ENCODE assay signal across 20 cellular contexts in the genomic region with DNA sequence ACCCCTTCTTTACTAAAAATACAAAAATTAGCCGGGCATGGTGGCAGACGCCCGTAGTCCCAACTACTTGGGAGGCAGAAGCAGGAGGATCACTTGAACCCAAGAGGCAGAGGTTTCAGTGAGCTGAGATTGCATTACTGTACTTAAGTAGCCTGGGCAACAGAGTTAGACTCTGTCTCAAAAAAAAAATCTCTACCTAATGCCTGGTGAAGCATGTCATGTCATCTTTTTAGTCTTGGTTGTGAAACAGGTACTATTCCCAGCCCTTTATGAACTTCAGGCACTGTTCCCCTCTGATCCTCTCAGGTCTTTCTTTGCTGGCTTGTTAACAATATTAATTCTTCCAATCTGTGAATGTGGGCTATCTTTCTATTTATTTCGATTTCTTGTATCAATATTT. TPM values are rescaled to one million over a fixed set of nuclear protein-coding genes. Genes with fewer than 3 reads are reported as not detected.
DNase-seq lines count a peak whose midpoint lies in the region; ATAC-seq and TF ChIP-seq lines count a peak whose summit lies in the region.
"Had no signal": no experiment of that assay in that cellular context is flagged by ENCODE, and none has a peak within 500 bp of the region (broad histone marks: within the 10 kb centered on the region; RNA-seq: fewer than 3 reads in every experiment).

No MANE protein-coding gene starts in this region.

- ATAC-seq in GM21529 (IDR thresholded peaks at IDR 0.05; ENCODE audit: unreplicated experiment): peak; percentile 50
- no peak for ATAC-seq in activated naive CD8-positive, alpha-beta T cell treated with anti-CD3 and anti-CD28 coated beads, Interleukin-2, amount 50 U/mL, for 24 hours

- peaks cover 3% of the 10 kb centered on the region for H3K9me3 Mint-ChIP-seq in activated T-cell treated with anti-CD3 and anti-CD28 coated beads, Interleukin-2, amount 50 U/mL, for 24 hours
- H3K9me3 Mint-ChIP-seq in activated naive CD8-positive, alpha-beta T cell treated with anti-CD3 and anti-CD28 coated beads, Interleukin-2, amount 50 U/mL, for 24 hours: peaks cover 6% of the 10 kb centered on the region

- TF ChIP-seq POLR2A in suprapubic skin (IDR thresholded peaks at IDR 0.05): no peak

- H4K8ac ChIP-seq in trophoblast cell (ENCODE audit: low read depth, low read length): no peak overlapping the region

- peaks cover 96% of the 10 kb centered on the region for H3K4me1 Mint-ChIP-seq in activated T-cell treated with anti-CD3 and anti-CD28 coated beads, Interleukin-2, amount 50 U/mL, for 24 hours (ENCODE audit: low read depth)
- H3K4me1 Mint-ChIP-seq in activated naive CD8-positive, alpha-beta T cell treated with anti-CD3 and anti-CD28 coated beads, Interleukin-2, amount 50 U/mL, for 24 hours: peaks cover 97% of the 10 kb centered on the region

- H3K79me2 ChIP-seq in trophoblast cell (ENCODE audit: control insufficient read depth, insufficient read depth, low read length, poor library complexity): peaks cover 18% of the 10 kb centered on the region

- no peak overlapping the region for H3K4me3 Mint-ChIP-seq in activated T-cell treated with anti-CD3 and anti-CD28 coated beads, Interleukin-2, amount 50 U/mL, for 24 hours
- no peak overlapping the region for H3K4me3 Mint-ChIP-seq in activated naive CD8-positive, alpha-beta T cell treated with anti-CD3 and anti-CD28 coated beads, Interleukin-2, amount 50 U/mL, for 24 hours

- no peak overlapping the region for H2AFZ ChIP-seq in trophoblast cell (ENCODE audit: insufficient read depth, low read length, poor library complexity)

- H3K27me3 ChIP-seq in trophoblast cell (ENCODE audit: insufficient read depth, low read length) (no peaks in the 10 kb centered on the region), suprapubic skin (no peaks in the 10 kb centered on the region)
- H3K27me3 ChIP-seq: ascending aorta, heart right ventricle, MG63 had no signal

- H3K27ac ChIP-seq in trophoblast cell (ENCODE audit: low read depth, low read length) (no peak overlapping the region), suprapubic skin (no peak overlapping the region)
- H3K27ac ChIP-seq: coronary artery, heart right ventricle had no signal

- no peak overlapping the region for H4K91ac ChIP-seq in trophoblast cell (ENCODE audit: low read depth, low read length)

- H3K4me3 ChIP-seq in trophoblast cell (ENCODE audit: low read depth, low read length): no peak overlapping the region
- no peak overlapping the region for H3K4me3 ChIP-seq in suprapubic skin
- H3K4me3 ChIP-seq: ascending aorta, coronary artery, heart right ventricle, MG63 had no signal

- H2BK120ac ChIP-seq in trophoblast cell (ENCODE audit: insufficient read depth, low read length, poor library complexity): no peak overlapping the region

- no peak overlapping the region for H4K12ac ChIP-seq in trophoblast cell (ENCODE audit: low read depth, low read length)

- no CpG with 5 or more reads among the region's 4 CpGs for WGBS in trophoblast cell (ENCODE audit: extremely low coverage, insufficient coverage, insufficient read length)
- 91% methylated on average over 4 of the region's 4 CpGs for WGBS in suprapubic skin

- H3K9ac ChIP-seq in trophoblast cell (ENCODE audit: low read length): no peak overlapping the region

- no peak overlapping the region for H3K18ac ChIP-seq in trophoblast cell (ENCODE audit: low read length)

- H3K23ac ChIP-seq in trophoblast cell (ENCODE audit: low read length): no peak overlapping the region

- H3K4me2 ChIP-seq in trophoblast cell (ENCODE audit: low read length): no peak overlapping the region

- no peak for TF ChIP-seq CTCF in suprapubic skin (IDR thresholded peaks at IDR 0.05)

- peak overlapping the region; percentile 87 for H3K27ac Mint-ChIP-seq in activated T-cell treated with anti-CD3 and anti-CD28 coated beads, Interleukin-2, amount 50 U/mL, for 24 hours
- H3K27ac Mint-ChIP-seq in activated naive CD8-positive, alpha-beta T cell treated with anti-CD3 and anti-CD28 coated beads, Interleukin-2, amount 50 U/mL, for 24 hours: peak overlapping the region; percentile 65

- peaks cover 53% of the 10 kb centered on the region for H3K36me3 Mint-ChIP-seq in activated T-cell treated with anti-CD3 and anti-CD28 coated beads, Interleukin-2, amount 50 U/mL, for 24 hours (ENCODE audit: low read depth)
- peaks cover 41% of the 10 kb centered on the region for H3K36me3 Mint-ChIP-seq in activated naive CD8-positive, alpha-beta T cell treated with anti-CD3 and anti-CD28 coated beads, Interleukin-2, amount 50 U/mL, for 24 hours (ENCODE audit: low read depth)

- TF ChIP-seq EP300 in suprapubic skin (IDR thresholded peaks at IDR 0.05): no peak

- peak overlapping the region; percentile 97 for H3K4ac ChIP-seq in trophoblast cell (ENCODE audit: low read depth, low read length)

- H3K79me1 ChIP-seq in trophoblast cell (ENCODE audit: low read length): no peaks in the 10 kb centered on the region

- no peak overlapping the region for H2AK5ac ChIP-seq in trophoblast cell (ENCODE audit: low read length)

- H2BK12ac ChIP-seq in trophoblast cell (ENCODE audit: low read length): no peak overlapping the region

- H3K4me1 ChIP-seq in trophoblast cell (ENCODE audit: control insufficient read depth in 1 of 2, insufficient read depth in 2 of 2, low read length in 2 of 2) (no peaks in the 10 kb centered on the region), suprapubic skin (peaks cover 37% of the 10 kb centered on the region)

- H3K36me3 ChIP-seq in trophoblast cell (ENCODE audit: control insufficient read depth in 1 of 2, insufficient read depth in 2 of 2, low read length in 2 of 2): no peaks in the 10 kb centered on the region
- no peaks in the 10 kb centered on the region for H3K36me3 ChIP-seq in suprapubic skin
- H3K36me3 ChIP-seq: ascending aorta had no signal

- no peak for DNase-seq in activated T-cell treated with anti-CD3 and anti-CD28 coated beads, Interleukin-2, amount 50 U/mL, for 24 hours
- DNase-seq in activated T-cell treated with anti-CD3 and anti-CD28 coated beads for 4 hours (no peak), trophoblast cell (peak in 1 of 2 donors; percentile 11), suprapubic skin (ENCODE audit: low spot score in 2 of 2) (no peak), SKM-1 (lab: John Stamatoyannopoulos, UW; ENCODE audit: unreplicated experiment) (no peak)
- DNase-seq in activated naive CD8-positive, alpha-beta T cell treated with anti-CD3 and anti-CD28 coated beads, Interleukin-2, amount 50 U/mL, for 24 hours: no peak
- DNase-seq in stimulated activated CD4-positive, alpha-beta T cell treated with anti-CD3 and anti-CD28 coated beads, Interleukin-2, amount 100 ng/mL, for 24 hours: no peak
- DNase-seq: activated CD8-positive, alpha-beta memory T cell treated with anti-CD3 and anti-CD28 coated beads, Interleukin-2, amount 50 U/mL, for 48 hours; COR-L47; erythroblast; heart right ventricle; MG63; NCI-H2029 treated with DMSO at 0.1 percent for 48 hours; NCI-H526 treated with DMSO at 0.1 percent for 48 hours; posterior cingulate gyrus; stimulated activated CD4-positive, alpha-beta T cell treated with anti-CD3 and anti-CD28 coated beads, Interleukin-12 subunit alpha, Interleukin-12 subunit beta, amount 100 ng/mL, for 4 hours; substantia nigra had no signal

- H3K9me3 ChIP-seq in trophoblast cell (ENCODE audit: insufficient read depth, low read depth, low read length) (no peaks in the 10 kb centered on the region), suprapubic skin (no peaks in the 10 kb centered on the region)
- H3K9me3 ChIP-seq: ascending aorta, heart right ventricle, MG63 had no signal

- H2BK5ac ChIP-seq in trophoblast cell (ENCODE audit: low read depth, low read length, poor library complexity): no peak overlapping the region

- H3K14ac ChIP-seq in trophoblast cell (ENCODE audit: low read length): no peak overlapping the region

- H3K27me3 Mint-ChIP-seq in activated T-cell treated with anti-CD3 and anti-CD28 coated beads, Interleukin-2, amount 50 U/mL, for 24 hours: no peaks in the 10 kb centered on the region
- no peaks in the 10 kb centered on the region for H3K27me3 Mint-ChIP-seq in activated naive CD8-positive, alpha-beta T cell treated with anti-CD3 and anti-CD28 coated beads, Interleukin-2, amount 50 U/mL, for 24 hours

RNA-seq across cellular contexts. Expression of gene PRRC2C, which starts 22.1 kb away (rescaled TPM):
- polyA plus RNA-seq in trophoblast cell (2013): 169 and 179 TPM in 2 replicates
- 100 to 1,000 TPM in 2 of 4 donors, 10 to 100 TPM in 2; 96.1 to 181 (median 104) TPM for total RNA-seq in suprapubic skin
